2 cellular contexts compared by ENCODE assay signal in the genomic region with DNA sequence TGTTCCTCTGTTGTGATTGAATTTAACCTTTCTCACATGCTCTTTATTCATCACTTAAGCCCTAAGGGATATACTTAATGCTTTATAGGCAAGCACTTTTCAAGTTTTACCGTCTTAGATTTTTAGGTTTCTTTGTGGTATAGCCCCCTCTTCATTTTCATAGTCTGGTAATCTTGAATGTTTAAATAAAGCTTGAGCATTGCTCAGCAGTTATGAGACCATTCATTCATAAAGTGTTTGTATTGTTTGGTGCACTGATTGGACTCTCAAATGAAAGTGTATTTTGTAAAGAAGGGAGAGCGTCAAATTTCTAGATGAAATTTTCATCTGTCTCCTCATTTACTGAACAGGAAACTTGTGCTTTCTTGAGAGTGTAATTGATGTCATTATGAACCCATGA.
TF ChIP-seq lines count a peak whose summit lies in the region.

No MANE protein-coding gene starts in this region.

TF ChIP-seq in GM12891, 5 proteins besides CTCF, POLR2A, EP300 and RAD21:
- TF ChIP-seq PAX5 (IDR thresholded peaks at IDR 0.05; ENCODE audit: insufficient read depth, low read length, severe bottlenecking) (no peak), POLR2AphosphoS5 (IDR thresholded peaks at IDR 0.05; ENCODE audit: low read depth, low read length) (no peak), SPI1 (IDR thresholded peaks at IDR 0.05; ENCODE audit: low read depth, low read length) (no peak), POU2F2 (IDR thresholded peaks at IDR 0.05; ENCODE audit: low read depth, low read length) (no peak), TAF1 (IDR thresholded peaks at IDR 0.05; ENCODE audit: low read depth, low read length) (no peak)

TF ChIP-seq in GM23338, 12 proteins besides CTCF, POLR2A, EP300 and RAD21:
- TF ChIP-seq POLR2AphosphoS5 (IDR thresholded peaks at IDR 0.05; ENCODE audit: low read depth): no peak
- no peak for TF ChIP-seq CREB1 (CRISPR knock-in tag; IDR thresholded peaks at IDR 0.05; ENCODE audit: low read depth)
- TF ChIP-seq, protein P1, sequence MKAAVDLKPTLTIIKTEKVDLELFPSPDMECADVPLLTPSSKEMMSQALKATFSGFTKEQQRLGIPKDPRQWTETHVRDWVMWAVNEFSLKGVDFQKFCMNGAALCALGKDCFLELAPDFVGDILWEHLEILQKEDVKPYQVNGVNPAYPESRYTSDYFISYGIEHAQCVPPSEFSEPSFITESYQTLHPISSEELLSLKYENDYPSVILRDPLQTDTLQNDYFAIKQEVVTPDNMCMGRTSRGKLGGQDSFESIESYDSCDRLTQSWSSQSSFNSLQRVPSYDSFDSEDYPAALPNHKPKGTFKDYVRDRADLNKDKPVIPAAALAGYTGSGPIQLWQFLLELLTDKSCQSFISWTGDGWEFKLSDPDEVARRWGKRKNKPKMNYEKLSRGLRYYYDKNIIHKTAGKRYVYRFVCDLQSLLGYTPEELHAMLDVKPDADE (IDR thresholded peaks at IDR 0.05): no peak
- TF ChIP-seq NANOG (IDR thresholded peaks at IDR 0.05; ENCODE audit: borderline replicate concordance): no peak
- TF ChIP-seq, protein P2, sequence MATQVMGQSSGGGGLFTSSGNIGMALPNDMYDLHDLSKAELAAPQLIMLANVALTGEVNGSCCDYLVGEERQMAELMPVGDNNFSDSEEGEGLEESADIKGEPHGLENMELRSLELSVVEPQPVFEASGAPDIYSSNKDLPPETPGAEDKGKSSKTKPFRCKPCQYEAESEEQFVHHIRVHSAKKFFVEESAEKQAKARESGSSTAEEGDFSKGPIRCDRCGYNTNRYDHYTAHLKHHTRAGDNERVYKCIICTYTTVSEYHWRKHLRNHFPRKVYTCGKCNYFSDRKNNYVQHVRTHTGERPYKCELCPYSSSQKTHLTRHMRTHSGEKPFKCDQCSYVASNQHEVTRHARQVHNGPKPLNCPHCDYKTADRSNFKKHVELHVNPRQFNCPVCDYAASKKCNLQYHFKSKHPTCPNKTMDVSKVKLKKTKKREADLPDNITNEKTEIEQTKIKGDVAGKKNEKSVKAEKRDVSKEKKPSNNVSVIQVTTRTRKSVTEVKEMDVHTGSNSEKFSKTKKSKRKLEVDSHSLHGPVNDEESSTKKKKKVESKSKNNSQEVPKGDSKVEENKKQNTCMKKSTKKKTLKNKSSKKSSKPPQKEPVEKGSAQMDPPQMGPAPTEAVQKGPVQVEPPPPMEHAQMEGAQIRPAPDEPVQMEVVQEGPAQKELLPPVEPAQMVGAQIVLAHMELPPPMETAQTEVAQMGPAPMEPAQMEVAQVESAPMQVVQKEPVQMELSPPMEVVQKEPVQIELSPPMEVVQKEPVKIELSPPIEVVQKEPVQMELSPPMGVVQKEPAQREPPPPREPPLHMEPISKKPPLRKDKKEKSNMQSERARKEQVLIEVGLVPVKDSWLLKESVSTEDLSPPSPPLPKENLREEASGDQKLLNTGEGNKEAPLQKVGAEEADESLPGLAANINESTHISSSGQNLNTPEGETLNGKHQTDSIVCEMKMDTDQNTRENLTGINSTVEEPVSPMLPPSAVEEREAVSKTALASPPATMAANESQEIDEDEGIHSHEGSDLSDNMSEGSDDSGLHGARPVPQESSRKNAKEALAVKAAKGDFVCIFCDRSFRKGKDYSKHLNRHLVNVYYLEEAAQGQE (IDR thresholded peaks at IDR 0.05; ENCODE audit: unreplicated experiment): no peak
- TF ChIP-seq, protein P3, sequence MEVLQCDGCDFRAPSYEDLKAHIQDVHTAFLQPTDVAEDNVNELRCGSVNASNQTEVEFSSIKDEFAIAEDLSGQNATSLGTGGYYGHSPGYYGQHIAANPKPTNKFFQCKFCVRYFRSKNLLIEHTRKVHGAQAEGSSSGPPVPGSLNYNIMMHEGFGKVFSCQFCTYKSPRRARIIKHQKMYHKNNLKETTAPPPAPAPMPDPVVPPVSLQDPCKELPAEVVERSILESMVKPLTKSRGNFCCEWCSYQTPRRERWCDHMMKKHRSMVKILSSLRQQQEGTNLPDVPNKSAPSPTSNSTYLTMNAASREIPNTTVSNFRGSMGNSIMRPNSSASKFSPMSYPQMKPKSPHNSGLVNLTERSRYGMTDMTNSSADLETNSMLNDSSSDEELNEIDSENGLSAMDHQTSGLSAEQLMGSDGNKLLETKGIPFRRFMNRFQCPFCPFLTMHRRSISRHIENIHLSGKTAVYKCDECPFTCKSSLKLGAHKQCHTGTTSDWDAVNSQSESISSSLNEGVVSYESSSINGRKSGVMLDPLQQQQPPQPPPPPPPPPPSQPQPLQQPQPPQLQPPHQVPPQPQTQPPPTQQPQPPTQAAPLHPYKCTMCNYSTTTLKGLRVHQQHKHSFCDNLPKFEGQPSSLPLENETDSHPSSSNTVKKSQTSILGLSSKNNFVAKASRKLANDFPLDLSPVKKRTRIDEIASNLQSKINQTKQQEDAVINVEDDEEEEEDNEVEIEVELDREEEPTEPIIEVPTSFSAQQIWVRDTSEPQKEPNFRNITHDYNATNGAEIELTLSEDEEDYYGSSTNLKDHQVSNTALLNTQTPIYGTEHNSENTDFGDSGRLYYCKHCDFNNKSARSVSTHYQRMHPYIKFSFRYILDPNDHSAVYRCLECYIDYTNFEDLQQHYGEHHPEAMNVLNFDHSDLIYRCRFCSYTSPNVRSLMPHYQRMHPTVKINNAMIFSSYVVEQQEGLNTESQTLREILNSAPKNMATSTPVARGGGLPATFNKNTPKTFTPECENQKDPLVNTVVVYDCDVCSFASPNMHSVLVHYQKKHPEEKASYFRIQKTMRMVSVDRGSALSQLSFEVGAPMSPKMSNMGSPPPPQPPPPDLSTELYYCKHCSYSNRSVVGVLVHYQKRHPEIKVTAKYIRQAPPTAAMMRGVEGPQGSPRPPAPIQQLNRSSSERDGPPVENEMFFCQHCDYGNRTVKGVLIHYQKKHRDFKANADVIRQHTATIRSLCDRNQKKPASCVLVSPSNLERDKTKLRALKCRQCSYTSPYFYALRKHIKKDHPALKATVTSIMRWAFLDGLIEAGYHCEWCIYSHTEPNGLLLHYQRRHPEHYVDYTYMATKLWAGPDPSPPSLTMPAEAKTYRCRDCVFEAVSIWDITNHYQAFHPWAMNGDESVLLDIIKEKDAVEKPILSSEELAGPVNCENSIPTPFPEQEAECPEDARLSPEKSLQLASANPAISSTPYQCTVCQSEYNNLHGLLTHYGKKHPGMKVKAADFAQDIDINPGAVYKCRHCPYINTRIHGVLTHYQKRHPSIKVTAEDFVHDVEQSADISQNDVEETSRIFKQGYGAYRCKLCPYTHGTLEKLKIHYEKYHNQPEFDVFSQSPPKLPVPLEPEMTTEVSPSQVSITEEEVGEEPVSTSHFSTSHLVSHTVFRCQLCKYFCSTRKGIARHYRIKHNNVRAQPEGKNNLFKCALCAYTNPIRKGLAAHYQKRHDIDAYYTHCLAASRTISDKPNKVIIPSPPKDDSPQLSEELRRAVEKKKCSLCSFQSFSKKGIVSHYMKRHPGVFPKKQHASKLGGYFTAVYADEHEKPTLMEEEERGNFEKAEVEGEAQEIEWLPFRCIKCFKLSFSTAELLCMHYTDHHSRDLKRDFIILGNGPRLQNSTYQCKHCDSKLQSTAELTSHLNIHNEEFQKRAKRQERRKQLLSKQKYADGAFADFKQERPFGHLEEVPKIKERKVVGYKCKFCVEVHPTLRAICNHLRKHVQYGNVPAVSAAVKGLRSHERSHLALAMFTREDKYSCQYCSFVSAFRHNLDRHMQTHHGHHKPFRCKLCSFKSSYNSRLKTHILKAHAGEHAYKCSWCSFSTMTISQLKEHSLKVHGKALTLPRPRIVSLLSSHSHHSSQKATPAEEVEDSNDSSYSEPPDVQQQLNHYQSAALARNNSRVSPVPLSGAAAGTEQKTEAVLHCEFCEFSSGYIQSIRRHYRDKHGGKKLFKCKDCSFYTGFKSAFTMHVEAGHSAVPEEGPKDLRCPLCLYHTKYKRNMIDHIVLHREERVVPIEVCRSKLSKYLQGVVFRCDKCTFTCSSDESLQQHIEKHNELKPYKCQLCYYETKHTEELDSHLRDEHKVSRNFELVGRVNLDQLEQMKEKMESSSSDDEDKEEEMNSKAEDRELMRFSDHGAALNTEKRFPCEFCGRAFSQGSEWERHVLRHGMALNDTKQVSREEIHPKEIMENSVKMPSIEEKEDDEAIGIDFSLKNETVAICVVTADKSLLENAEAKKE (CRISPR knock-in tag; IDR thresholded peaks at IDR 0.05): no peak
- no peak for TF ChIP-seq ZNF331 (CRISPR knock-in tag; IDR thresholded peaks at IDR 0.05; ENCODE audit: low read depth)
- no peak for TF ChIP-seq EZH2 (IDR thresholded peaks at IDR 0.05; ENCODE audit: low read depth, unreplicated experiment)
- no peak for TF ChIP-seq EZH2phosphoT487 (IDR thresholded peaks at IDR 0.05; ENCODE audit: unreplicated experiment)
- TF ChIP-seq ZNF114 (CRISPR knock-in tag; IDR thresholded peaks at IDR 0.05): no peak
- no peak for TF ChIP-seq JUNB (IDR thresholded peaks at IDR 0.05; ENCODE audit: unreplicated experiment)
- TF ChIP-seq STAT1 (IDR thresholded peaks at IDR 0.05; ENCODE audit: unreplicated experiment): no peak
TF ChIP-seq in GM23338: peak in this region for 0.
